ENCODE assay signal across 8 cellular contexts in the genomic region with DNA sequence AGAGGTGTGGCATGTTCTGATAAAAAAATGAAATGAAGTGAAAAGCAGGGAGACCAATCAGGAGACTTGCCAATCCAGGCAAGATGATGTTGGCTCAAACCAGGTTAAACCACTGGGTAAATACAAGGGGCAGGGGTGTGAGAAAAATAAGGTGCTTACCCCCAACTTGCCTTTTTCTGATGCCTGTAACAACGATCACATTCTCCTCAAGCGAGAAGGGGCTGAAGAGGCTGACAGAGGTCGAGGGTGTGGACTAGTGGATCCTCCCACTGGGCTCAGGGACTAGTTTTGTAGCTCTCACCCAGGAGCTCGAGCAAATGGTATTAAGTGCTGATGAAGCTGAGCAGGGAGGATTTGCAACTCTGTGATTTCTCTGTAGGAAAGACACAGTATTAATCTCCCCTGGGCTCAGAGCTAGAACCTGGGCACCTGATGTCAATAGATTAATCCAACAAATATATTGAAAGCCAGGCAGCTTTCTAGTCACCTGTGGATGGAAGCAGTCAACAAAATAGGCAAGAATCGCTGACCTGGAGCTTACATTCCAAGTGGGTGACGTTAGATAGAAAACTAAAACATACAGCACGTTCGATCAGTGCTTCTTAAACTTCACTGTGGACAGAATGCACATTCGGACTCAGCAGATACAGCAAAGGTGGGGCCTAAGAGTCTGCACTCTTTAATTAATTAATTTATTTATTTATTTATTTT. TPM values are rescaled to one million over a fixed set of nuclear protein-coding genes. Genes with fewer than 3 reads are reported as not detected.
DNase-seq lines count a peak whose midpoint lies in the region; ATAC-seq and TF ChIP-seq lines count a peak whose summit lies in the region.

No MANE protein-coding gene starts in this region.

- ATAC-seq in GM23338 (no peak), GM18502 (IDR thresholded peaks at IDR 0.05; ENCODE audit: poor library complexity, unreplicated experiment) (no peak), HG03432 (IDR thresholded peaks at IDR 0.05; ENCODE audit: unreplicated experiment) (no peak), HG03439 (IDR thresholded peaks at IDR 0.05; ENCODE audit: unreplicated experiment) (no peak)
- ATAC-seq in stimulated activated memory B cell treated with anti-CD40 and anti-IgM and Interleukin-4, amounts not matched to agents 10 μg/mL and 1 μg/mL and 100 μg/mL, for 72 hours = no peak

- H3K27me3 ChIP-seq in GM23338 (ENCODE audit: insufficient read depth) (no peaks in the 10 kb centered on the region), hepatocyte (no peaks in the 10 kb centered on the region)

- peak overlapping the region; percentile 30; the same call in 1 of the 3 replicates for H3K4me3 Mint-ChIP-seq in GM23338
- peak overlapping the region; percentile 42 for H3K4me3 Mint-ChIP-seq in stimulated activated memory B cell treated with anti-CD40 and anti-IgM and Interleukin-4, amounts not matched to agents 10 μg/mL and 1 μg/mL and 100 μg/mL, for 72 hours

- H3K4me1 Mint-ChIP-seq in GM23338 = peaks cover 9% of the 10 kb centered on the region
- peaks cover 18% of the 10 kb centered on the region for H3K4me1 Mint-ChIP-seq in stimulated activated memory B cell treated with anti-CD40 and anti-IgM and Interleukin-4, amounts not matched to agents 10 μg/mL and 1 μg/mL and 100 μg/mL, for 72 hours

- H3K4me3 ChIP-seq in GM23338 = no peak overlapping the region
- no peak overlapping the region for H3K4me3 ChIP-seq in hepatocyte

- no peak overlapping the region for H3K4me2 ChIP-seq in GM23338
- H3K4me2 ChIP-seq in hepatocyte = peak overlapping the region; percentile 66

- no peak overlapping the region for H3K27ac Mint-ChIP-seq in GM23338
- H3K27ac Mint-ChIP-seq in stimulated activated memory B cell treated with anti-CD40 and anti-IgM and Interleukin-4, amounts not matched to agents 10 μg/mL and 1 μg/mL and 100 μg/mL, for 72 hours = peak overlapping the region; percentile 43

- 71% methylated on average over 9 of the region's 9 CpGs for WGBS in hepatocyte (ENCODE audit: low lambda C conversion rate, missing lambda C conversion rate)

- no peaks in the 10 kb centered on the region; the same call in 2 of the 3 replicates for H3K9me3 Mint-ChIP-seq in GM23338
- no peaks in the 10 kb centered on the region for H3K9me3 Mint-ChIP-seq in stimulated activated memory B cell treated with anti-CD40 and anti-IgM and Interleukin-4, amounts not matched to agents 10 μg/mL and 1 μg/mL and 100 μg/mL, for 72 hours

- H3K27ac ChIP-seq in GM23338 (ENCODE audit: low read depth) (no peak overlapping the region), VCaP (peak overlapping the region; percentile 57), hepatocyte (peak overlapping the region; percentile 63)

- peaks cover 8% of the 10 kb centered on the region for H3K27me3 Mint-ChIP-seq in GM23338 (ENCODE audit: insufficient read depth, low read depth, poor library complexity)
- H3K27me3 Mint-ChIP-seq in stimulated activated memory B cell treated with anti-CD40 and anti-IgM and Interleukin-4, amounts not matched to agents 10 μg/mL and 1 μg/mL and 100 μg/mL, for 72 hours = no peaks in the 10 kb centered on the region

- 0 out of 2 replicates have a peak, but pooled peaks cover 3% of the 10 kb centered on the region for H3F3A ChIP-seq in GM23338 (replicated peaks; ENCODE audit: low read depth)

- TF ChIP-seq CTCF in GM23338 (conservative IDR thresholded peaks at IDR 0.05; ENCODE audit: low read depth in 2 of 2) = no peak
- no peak for TF ChIP-seq CTCF in VCaP (conservative IDR thresholded peaks at IDR 0.05)
- TF ChIP-seq CTCF in hepatocyte (IDR thresholded peaks at IDR 0.05; ENCODE audit: poor library complexity) = no peak

- H3K4me1 ChIP-seq in GM23338 (ENCODE audit: insufficient read depth) (peaks cover 4% of the 10 kb centered on the region; the same call in 1 of the 2 replicates), hepatocyte (ENCODE audit: insufficient read depth) (peaks cover 12% of the 10 kb centered on the region)

- no peaks in the 10 kb centered on the region for H3K9me3 ChIP-seq in hepatocyte (ENCODE audit: low read depth)

- no peak for DNase-seq in GM23338 (ENCODE audit: low spot score)
- DNase-seq in hepatocyte (ENCODE audit: low spot score) = no peak
- DNase-seq in stimulated activated CD4-positive, alpha-beta T cell treated with anti-CD3 and anti-CD28 coated beads, Interleukin-15, amount 100 ng/mL, for 24 hours = no peak

- H3K36me3 ChIP-seq in GM23338 (ENCODE audit: insufficient read depth) (no peaks in the 10 kb centered on the region), hepatocyte (replicated peaks; ENCODE audit: insufficient read depth, low read depth) (no peaks in the 10 kb centered on the region)

- no peaks in the 10 kb centered on the region for H3K36me3 Mint-ChIP-seq in GM23338 (ENCODE audit: low read depth)
- H3K36me3 Mint-ChIP-seq in stimulated activated memory B cell treated with anti-CD40 and anti-IgM and Interleukin-4, amounts not matched to agents 10 μg/mL and 1 μg/mL and 100 μg/mL, for 72 hours = no peaks in the 10 kb centered on the region

- H4K20me1 ChIP-seq in GM23338 (replicated peaks; ENCODE audit: insufficient read depth) (no peaks in the 10 kb centered on the region), hepatocyte (ENCODE audit: insufficient read depth, poor library complexity, severe bottlenecking) (no peaks in the 10 kb centered on the region)

- H2AFZ ChIP-seq in GM23338 = no peak overlapping the region
- H2AFZ ChIP-seq in hepatocyte = no peak overlapping the region

- H3K9me2 ChIP-seq in GM23338 (ENCODE audit: insufficient read depth) = no peaks in the 10 kb centered on the region
- H3K9me2 ChIP-seq in hepatocyte (replicated peaks; ENCODE audit: insufficient read depth) = no peaks in the 10 kb centered on the region

- H3K79me2 ChIP-seq in GM23338 (replicated peaks; ENCODE audit: insufficient read depth) (no peaks in the 10 kb centered on the region), hepatocyte (no peaks in the 10 kb centered on the region)

TF ChIP-seq in GM23338, 12 proteins besides CTCF, POLR2A, EP300 and RAD21 (continues in another document):
- TF ChIP-seq EZH2 (IDR thresholded peaks at IDR 0.05; ENCODE audit: low read depth, unreplicated experiment) = no peak
- TF ChIP-seq ZNF331 (CRISPR knock-in tag; IDR thresholded peaks at IDR 0.05; ENCODE audit: low read depth) = no peak
- TF ChIP-seq, protein P1, sequence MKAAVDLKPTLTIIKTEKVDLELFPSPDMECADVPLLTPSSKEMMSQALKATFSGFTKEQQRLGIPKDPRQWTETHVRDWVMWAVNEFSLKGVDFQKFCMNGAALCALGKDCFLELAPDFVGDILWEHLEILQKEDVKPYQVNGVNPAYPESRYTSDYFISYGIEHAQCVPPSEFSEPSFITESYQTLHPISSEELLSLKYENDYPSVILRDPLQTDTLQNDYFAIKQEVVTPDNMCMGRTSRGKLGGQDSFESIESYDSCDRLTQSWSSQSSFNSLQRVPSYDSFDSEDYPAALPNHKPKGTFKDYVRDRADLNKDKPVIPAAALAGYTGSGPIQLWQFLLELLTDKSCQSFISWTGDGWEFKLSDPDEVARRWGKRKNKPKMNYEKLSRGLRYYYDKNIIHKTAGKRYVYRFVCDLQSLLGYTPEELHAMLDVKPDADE (IDR thresholded peaks at IDR 0.05) = no peak
- no peak for TF ChIP-seq CREB1 (CRISPR knock-in tag; IDR thresholded peaks at IDR 0.05; ENCODE audit: low read depth)

RNA-seq across cellular contexts. Expression of a gene that starts 15.2 kb away (rescaled TPM):
- total RNA-seq in GM23338 (2014; rRNA removed; shearing (Covaris generic)) = 25.0 and 31.6 TPM in 2 replicates
- polyA plus RNA-seq in GM23338 (2016; fragmentation: Nextera tagmentation; extraction: Ambion mirVana) (53.6 and 64.0 TPM in 2 replicates), hepatocyte (51.8 and 56.1 TPM in 2 replicates)
- total RNA-seq in hepatocyte = 42.1 and 49.1 TPM in 2 replicates
